In the genomic region with DNA sequence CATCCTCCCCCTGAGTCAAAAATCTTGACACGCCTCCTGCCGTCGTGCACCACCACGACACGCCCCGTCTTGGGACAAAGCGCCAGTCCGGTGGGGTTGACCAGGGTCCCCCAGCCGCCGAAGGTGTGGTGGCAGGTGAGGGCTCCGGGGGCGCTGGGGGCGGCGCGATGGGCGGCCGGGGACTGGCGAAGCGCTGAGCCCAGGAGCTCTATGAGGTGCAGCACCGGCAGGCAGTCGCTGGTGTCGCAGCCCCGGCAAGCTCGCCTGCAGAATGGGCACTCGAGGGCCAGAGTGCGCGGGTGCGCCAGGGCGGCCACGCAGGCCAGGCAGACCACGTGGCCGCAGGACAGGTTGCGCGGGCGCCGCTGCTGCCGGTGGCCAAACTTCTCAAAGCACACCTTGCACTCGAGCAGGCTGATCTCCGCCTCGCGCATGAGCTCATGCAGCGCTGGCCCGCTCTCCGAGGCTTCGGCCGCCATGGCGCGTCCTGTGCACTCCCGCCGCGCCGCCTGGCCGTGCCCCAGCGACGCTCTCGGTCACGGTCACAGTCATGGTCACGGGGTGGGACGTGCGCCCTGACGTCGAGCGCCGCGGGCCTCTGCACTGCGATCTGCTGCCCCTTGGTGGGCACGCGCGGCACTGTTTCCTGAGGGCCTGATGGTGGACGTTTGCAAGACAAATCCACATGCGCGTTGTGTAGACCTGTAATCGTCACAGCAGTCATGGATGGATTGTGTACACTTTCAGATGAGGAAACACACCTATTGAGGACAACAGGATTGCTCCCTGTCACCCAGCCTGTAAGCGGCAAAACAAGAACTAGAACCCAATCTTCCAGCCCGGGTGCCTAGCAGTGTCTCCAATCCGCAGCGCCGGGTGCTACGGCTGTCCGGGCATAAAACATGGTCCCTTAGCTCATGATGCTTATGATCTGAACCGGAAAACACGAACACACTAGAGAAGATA, we compare ENCODE assay signal across 8 cellular contexts.
DNase-seq lines count a peak whose midpoint lies in the region; ATAC-seq and TF ChIP-seq lines count a peak whose summit lies in the region.

A gene (minus strand): TSS at position 550 of the 966 bp plus-strand sequence. CDS start 71 bp downstream, at position 479.

- TF ChIP-seq CTCF in GM12875 (IDR thresholded peaks at IDR 0.05; ENCODE audit: borderline replicate concordance, insufficient read depth, low read depth, low read length): peak; percentile 89

- peak; percentile 100 for ATAC-seq in HG02678 (IDR thresholded peaks at IDR 0.05; ENCODE audit: unreplicated experiment)

- H3K27ac ChIP-seq in cingulate gyrus (ENCODE audit: low read depth, low read length): peak within 1 kb of the TSS; percentile 67

- H3K4me3 ChIP-seq in GM12875 (ENCODE audit: low read depth, low read length): peak within 1 kb of the TSS; percentile 40

- in situ Hi-C loops in KBM-7 (cut with MboI; ENCODE audit: low pct_unique_long_range_greater_than_20kb, low sequenced_read_pairs): no loop called here

- peak; percentile 85 to 91 for DNase-seq in NCI-H1930 (lab: John Stamatoyannopoulos, UW)
- DNase-seq in activated CD4-positive, alpha-beta T cell treated with anti-CD3 and anti-CD28 coated beads for 4 hours: peak; percentile 57 to 63
- peak; percentile 89 for DNase-seq in kidney tubule cell (ENCODE audit: low spot score)
- DNase-seq in stimulated activated CD4-positive, alpha-beta T cell treated with anti-CD3 and anti-CD28 coated beads, Interleukin-15, amount 100 ng/mL, for 24 hours: peak; percentile 87
- DNase-seq in KBM-7: no peak
